14 cellular contexts compared by ENCODE assay signal in genomic region chr6:98843274-98844243, GRCh38. TPM values are rescaled to one million over a fixed set of nuclear protein-coding genes. Genes with fewer than 3 reads are reported as not detected.
DNase-seq lines count a peak whose midpoint lies in the region; ATAC-seq, FAIRE-seq and TF ChIP-seq lines count a peak whose summit lies in the region.
"Had no signal": no experiment of that assay in that cellular context is flagged by ENCODE, and none has a peak within 500 bp of the region (broad histone marks: within the 10 kb centered on the region; RNA-seq: fewer than 3 reads in every experiment).

No MANE protein-coding gene starts in this region.

- H2BK120ac ChIP-seq in mesendoderm (ENCODE audit: low read depth, low read length) = no peak overlapping the region

- H3K79me2 ChIP-seq in HepG2 (ENCODE audit: insufficient read depth, low read length) (no peaks in the 10 kb centered on the region), mesendoderm (ENCODE audit: control insufficient read depth, insufficient read depth, low read length) (no peaks in the 10 kb centered on the region)

- WGBS in HepG2 (ENCODE audit: low lambda C conversion rate) = 30% methylated on average over 28 of the region's 53 CpGs
- 23% methylated on average over 11 of the region's 53 CpGs for WGBS in right lobe of liver (ENCODE audit: insufficient coverage, low coverage, low lambda C conversion rate, missing lambda C conversion rate)
- no CpG with 5 or more reads among the region's 53 CpGs for WGBS in mesendoderm (ENCODE audit: extremely low coverage, insufficient coverage, low lambda C conversion rate)
- WGBS in ovary, 3 donors = 7 to 16% (median 11%) methylated on average over 51 to 53 of the region's 53 CpGs

- H3K4me1 ChIP-seq in HepG2 (ENCODE audit: insufficient read depth, low read length) = no peaks in the 10 kb centered on the region
- peaks cover 0 to 22% (median 6%) of the 10 kb centered on the region in 4 donors for H3K4me1 ChIP-seq in right lobe of liver
- H3K4me1 ChIP-seq in mesendoderm (ENCODE audit: control insufficient read depth, low read depth, low read length) = no peaks in the 10 kb centered on the region
- H3K4me1 ChIP-seq in ovary (ENCODE audit: insufficient read depth) = peaks cover 2% of the 10 kb centered on the region

- H3K27ac ChIP-seq in HepG2 (ENCODE audit: extremely low read length, insufficient read depth, low read length) = no peak overlapping the region
- H3K27ac ChIP-seq in right lobe of liver = no peak overlapping the region
- H3K27ac ChIP-seq in mesendoderm (ENCODE audit: low read depth, low read length) = no peak overlapping the region
- no peak overlapping the region for H3K27ac ChIP-seq in ovary
- H3K27ac ChIP-seq in coronary artery = no peak overlapping the region

- no peak overlapping the region for H3K18ac ChIP-seq in mesendoderm (ENCODE audit: low read length)

- in situ Hi-C loops in HepG2 (cut with HindIII; ENCODE audit: extremely low pct_ligation_motif_present, low pct_unique_long_range_greater_than_20kb) = loop anchor here (25.0 kb wide), 5 partner anchors 269 to 1781 kb away; no protein-coding TSS in a partner anchor

- H3K27me3 ChIP-seq in HepG2 (ENCODE audit: control insufficient read depth in 1 of 2, insufficient read depth in 2 of 2, low read length in 2 of 2) (peaks cover 3 to 57% of the 10 kb centered on the region in 2 experiments), right lobe of liver (peaks cover 12 to 46% of the 10 kb centered on the region in 2 donors), mesendoderm (ENCODE audit: insufficient read depth, low read length, poor library complexity) (peaks cover 41% of the 10 kb centered on the region), ovary (no peaks in the 10 kb centered on the region)

- H4K20me1 ChIP-seq in HepG2 (ENCODE audit: insufficient read depth, low read length) = peaks cover 4% of the 10 kb centered on the region; the same call in 1 of the 2 replicates

- no peak for FAIRE-seq in HepG2 (lab: Jason Lieb, UNC)

- no peak overlapping the region for H4K5ac ChIP-seq in mesendoderm (ENCODE audit: low read length)

- no peak overlapping the region for H2AK5ac ChIP-seq in mesendoderm (ENCODE audit: low read length)

- H3K27me3 Mint-ChIP-seq in type B pancreatic cell = peaks cover 92% of the 10 kb centered on the region

- POLR2A ChIA-PET in HepG2 (lab: Yijun Ruan, JAX) = no interaction called here

- TF ChIP-seq POLR2A in HepG2 (IDR thresholded peaks at IDR 0.05; ENCODE audit: insufficient read depth in 1 of 2, low read depth in 2 of 2, low read length in 2 of 2) = no peak
- TF ChIP-seq POLR2A in right lobe of liver (IDR thresholded peaks at IDR 0.05) = no peak
- TF ChIP-seq POLR2A in ovary (IDR thresholded peaks at IDR 0.05) = no peak

- H3K79me1 ChIP-seq in mesendoderm (ENCODE audit: low read length) = no peaks in the 10 kb centered on the region

- no peak overlapping the region for H3K27ac Mint-ChIP-seq in type B pancreatic cell
- H3K27ac Mint-ChIP-seq: activated naive CD8-positive, alpha-beta T cell; dendritic cell treated with granulocyte-macrophage colony-stimulating factor and Interleukin-4, amounts not matched to agents 40 ng/mL and 50 ng/mL, for 4 days had no signal

- H4K8ac ChIP-seq in mesendoderm (ENCODE audit: low read depth, low read length) = no peak overlapping the region

- DNase-seq in HepG2 (ENCODE audit: low spot score) = no peak
- no peak for DNase-seq in right lobe of liver
- peak; percentile 44 for DNase-seq in cerebellum (ENCODE audit: low spot score)
- peak; percentile 45 for DNase-seq in mesendoderm
- peak; percentile 66 for DNase-seq in type B pancreatic cell (ENCODE audit: extremely low spot score, unreplicated experiment)
- no peak for DNase-seq in ovary
- DNase-seq in coronary artery (ENCODE audit: low spot score) = no peak

- TF ChIP-seq EP300 in HepG2 (IDR thresholded peaks at IDR 0.05; ENCODE audit: low read depth in 2 of 2, low read length in 2 of 2) (no peak), HepG2 (CRISPR knock-in tag; IDR thresholded peaks at IDR 0.05; ENCODE audit: borderline replicate concordance) (no peak), ovary (IDR thresholded peaks at IDR 0.05) (no peak)

- TF ChIP-seq CTCF in HepG2 (CRISPR knock-in tag; IDR thresholded peaks at IDR 0.05) = no peak
- TF ChIP-seq CTCF in right lobe of liver (IDR thresholded peaks at IDR 0.05) = no peak
- no peak for TF ChIP-seq CTCF in type B pancreatic cell (conservative IDR thresholded peaks at IDR 0.05)
- TF ChIP-seq CTCF in ovary (IDR thresholded peaks at IDR 0.05) = no peak
- TF ChIP-seq CTCF in coronary artery (IDR thresholded peaks at IDR 0.05) = no peak

- no peaks in the 10 kb centered on the region for H3K9me3 Mint-ChIP-seq in type B pancreatic cell
- H3K9me3 Mint-ChIP-seq: dendritic cell treated with granulocyte-macrophage colony-stimulating factor and Interleukin-4, amounts not matched to agents 40 ng/mL and 50 ng/mL, for 4 days had no signal

- peak overlapping the region; percentile 37 for H3K56ac ChIP-seq in mesendoderm (ENCODE audit: low read length)

- no TSS peak for BruUV-seq in HepG2 (replicated peaks; lab: Mats Ljungman, UMichigan)

- H3K4ac ChIP-seq in mesendoderm (ENCODE audit: low read depth, low read length) = no peak overlapping the region

- intact Hi-C loops in HepG2 (cut with micrococcal nuclease; ENCODE audit: unreplicated experiment) (no loop called here), right lobe of liver (cut with DNase I) (no loop called here), ovary (cut with DNase I) (no loop called here)

- no peak for TF ChIP-seq RAD21 in HepG2 (CRISPR knock-in tag; IDR thresholded peaks at IDR 0.05)

- CTCF ChIA-PET in HepG2 (lab: Yijun Ruan, JAX; ENCODE audit: low intra/inter-chr PET ratio, low total read pairs) = no interaction called here

- no peaks in the 10 kb centered on the region for H3K9me3 ChIP-seq in HepG2 (ENCODE audit: low read length)
- no peaks in the 10 kb centered on the region for H3K9me3 ChIP-seq in right lobe of liver
- no peaks in the 10 kb centered on the region for H3K9me3 ChIP-seq in ovary

- no peak overlapping the region for H2AFZ ChIP-seq in HepG2 (ENCODE audit: low read length)

- no peaks in the 10 kb centered on the region for H3K36me3 ChIP-seq in HepG2 (replicated peaks in 1 of 2; ENCODE audit: control insufficient read depth in 1 of 2, insufficient read depth in 2 of 2, low read length in 2 of 2)
- H3K36me3 ChIP-seq in right lobe of liver = no peaks in the 10 kb centered on the region
- H3K36me3 ChIP-seq in mesendoderm (ENCODE audit: control insufficient read depth, insufficient read depth, low read length) = no peaks in the 10 kb centered on the region
- H3K36me3 ChIP-seq in ovary = no peaks in the 10 kb centered on the region

- H3K4me3 ChIP-seq in HepG2 (replicated peaks in 1 of 3; ENCODE audit: insufficient read depth in 1 of 3, low read depth in 2 of 3, low read length in 3 of 3) = no peak overlapping the region
- no peak overlapping the region for H3K4me3 ChIP-seq in right lobe of liver
- H3K4me3 ChIP-seq in mesendoderm (ENCODE audit: low read length) = no peak overlapping the region
- no peak overlapping the region for H3K4me3 ChIP-seq in ovary
- H3K4me3 ChIP-seq in coronary artery = no peak overlapping the region

- ATAC-seq in HepG2 (peak; percentile 25), right lobe of liver (no peak), HG02852 (IDR thresholded peaks at IDR 0.05; ENCODE audit: unreplicated experiment) (no peak)
- ATAC-seq: left lobe of liver had no signal

- H3K4me3 Mint-ChIP-seq in type B pancreatic cell = peak overlapping the region; percentile 79
- H3K4me3 Mint-ChIP-seq: dendritic cell treated with granulocyte-macrophage colony-stimulating factor and Interleukin-4, amounts not matched to agents 40 ng/mL and 50 ng/mL, for 4 days had no signal

- no peak overlapping the region for H2BK15ac ChIP-seq in mesendoderm (replicated peaks; ENCODE audit: low read depth)

- peak overlapping the region; percentile 60 for H3K23ac ChIP-seq in mesendoderm (ENCODE audit: low read length)

- H3K4me1 Mint-ChIP-seq in type B pancreatic cell (ENCODE audit: unreplicated experiment) = peaks cover 6% of the 10 kb centered on the region

- H2BK5ac ChIP-seq in mesendoderm (ENCODE audit: low read length) = no peak overlapping the region

- H3K9ac ChIP-seq in HepG2 (ENCODE audit: insufficient read depth, low read depth, low read length) (no peak overlapping the region), mesendoderm (ENCODE audit: low read length) (no peak overlapping the region)

- H3K36me3 Mint-ChIP-seq in type B pancreatic cell = peaks cover 7% of the 10 kb centered on the region
- H3K36me3 Mint-ChIP-seq: activated naive CD8-positive, alpha-beta T cell had no signal

- no peak overlapping the region for H3K4me2 ChIP-seq in HepG2 (ENCODE audit: low read depth, low read length)
- peak overlapping the region; percentile 21 for H3K4me2 ChIP-seq in mesendoderm (ENCODE audit: low read length)

RNA-seq across cellular contexts. Expression of gene POU3F2, which starts 9.2 kb away (rescaled TPM):
- total RNA-seq in HepG2 (2016; rRNA removed; fragmentation: Illumina TruSeq; extraction: Trizol) (not detected in 2 replicates), right lobe of liver (not detected), cerebellum (27.4 TPM), type B pancreatic cell (ENCODE audit: low replicate concordance) (1.4 and 2.1 TPM in 2 replicates), ovary (not detected)
- total RNA-seq in HepG2 (2016; cell fraction: cytosol; rRNA removed; fragmentation: Illumina TruSeq; extraction: Trizol; ENCODE audit: low read depth) = not detected in 2 replicates
- not detected in 2 replicates for total RNA-seq in HepG2 (2016; cell fraction: insoluble cytoplasmic fraction; rRNA removed; fragmentation: Illumina TruSeq; extraction: Trizol)
- not detected in 2 replicates for total RNA-seq in HepG2 (2016; cell fraction: membrane; rRNA removed; fragmentation: Illumina TruSeq; extraction: Trizol)
- total RNA-seq in HepG2 (2016; cell fraction: nucleus; rRNA removed; fragmentation: Illumina TruSeq; extraction: Trizol) = not detected in 2 replicates
- polyA plus RNA-seq in HepG2 (2011; rRNA removed) (not detected in 2 replicates), ovary (under 1 TPM in 1 of 2 donors, not detected in 1; 0.02 TPM)
- polyA plus RNA-seq in HepG2 (2011; cell fraction: cytosol; rRNA removed) = not detected in 2 replicates
- polyA plus RNA-seq in HepG2 (2011; cell fraction: nucleus; rRNA removed) = not detected in 2 replicates
- polyA plus RNA-seq in HepG2 (2012) = not detected in 2 replicates
- not detected in 2 replicates for polyA plus RNA-seq in HepG2 (2016; cell fraction: cytosol; fragmentation: Illumina TruSeq; extraction: Trizol; ENCODE audit: low read depth)
- polyA plus RNA-seq in HepG2 (2016; cell fraction: insoluble cytoplasmic fraction; fragmentation: Illumina TruSeq; extraction: Trizol; ENCODE audit: low read depth) = not detected in 2 replicates
- not detected in 2 replicates for polyA plus RNA-seq in HepG2 (2016; cell fraction: membrane; fragmentation: Illumina TruSeq; extraction: Trizol; ENCODE audit: low read depth)
- not detected in 2 replicates for polyA plus RNA-seq in HepG2 (2016; cell fraction: nucleus; fragmentation: Illumina TruSeq; extraction: Trizol; ENCODE audit: insufficient read depth, low read depth)
- 0.26 TPM in 1 of 2 replicates, not detected in the other for polyA minus RNA-seq in HepG2 (2011; rRNA and poly(A)+ RNA removed; ENCODE audit: low replicate concordance)
- not detected in 2 replicates for polyA minus RNA-seq in HepG2 (2011; cell fraction: cytosol; rRNA and poly(A)+ RNA removed)
- polyA minus RNA-seq in HepG2 (2011; cell fraction: nucleus; rRNA and poly(A)+ RNA removed) = not detected in 2 replicates
- 0.06 TPM for polyA plus RNA-seq in mesendoderm (2013, experiment 1 of 2)
- 0.04 TPM for polyA plus RNA-seq in mesendoderm (2013, experiment 2 of 2)
- total RNA-seq: activated CD8-positive, alpha-beta memory T cell treated with anti-CD3 and anti-CD28 coated beads for 36 hours; G401; left lobe of liver; omental fat pad had no signal

Comparison
In these comparisons a context has a peak if more than half of its experiments do, and no peak if none do; other contexts are left out.
1. DNase-seq: peak in cerebellum (single experiment), mesendoderm (single experiment) and type B pancreatic cell (single experiment); none in HepG2 (single experiment), right lobe of liver (0 of 3), ovary (0 of 5) and coronary artery (single experiment).